ENCODE assay signal across 20 cellular contexts in the genomic region with DNA sequence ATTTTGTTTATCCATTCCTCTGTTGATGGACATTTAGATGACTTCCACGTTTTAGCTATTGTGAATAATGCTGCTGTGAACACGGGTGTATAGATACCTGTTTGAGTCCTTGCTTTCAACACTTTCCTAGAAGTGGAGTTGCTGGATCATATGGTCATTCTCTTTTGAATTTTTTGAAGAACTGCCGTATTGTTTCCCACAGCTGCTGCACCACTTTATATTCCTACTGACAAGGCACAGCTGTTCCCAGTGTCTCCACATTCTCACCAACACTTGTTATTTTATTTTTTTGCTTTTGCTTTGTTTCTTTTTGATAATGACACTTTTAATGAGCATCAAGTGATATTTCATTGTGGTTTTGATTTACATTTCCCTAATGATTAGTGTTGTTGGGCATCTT. TPM values are rescaled to one million over a fixed set of nuclear protein-coding genes. Genes with fewer than 3 reads are reported as not detected.
"Had no signal": no experiment of that assay in that cellular context is flagged by ENCODE, and none has a peak within 500 bp of the region (broad histone marks: within the 10 kb centered on the region; RNA-seq: fewer than 3 reads in every experiment).

No MANE protein-coding gene starts in this region.

- H3K27ac ChIP-seq: lower lobe of right lung, ovary, transverse colon had no signal

- H3K4me3 Mint-ChIP-seq: activated CD4-positive, alpha-beta memory T cell treated with anti-CD3 and anti-CD28 coated beads for 36 hours; activated naive CD8-positive, alpha-beta T cell treated with anti-CD3 and anti-CD28 coated beads for 36 hours; naive thymus-derived CD8-positive, alpha-beta T cell; stimulated activated memory B cell treated with anti-CD40 and anti-IgM and Interleukin-4, amounts not matched to agents 10 μg/mL and 1 μg/mL and 100 μg/mL, for 72 hours had no signal

- H3K9me3 ChIP-seq: lower lobe of right lung, ovary, transverse colon had no signal

- H3K27me3 ChIP-seq: ovary, transverse colon had no signal

- H3K27me3 Mint-ChIP-seq: activated CD4-positive, alpha-beta memory T cell treated with anti-CD3 and anti-CD28 coated beads for 36 hours; activated naive CD8-positive, alpha-beta T cell treated with anti-CD3 and anti-CD28 coated beads for 36 hours; naive thymus-derived CD8-positive, alpha-beta T cell; stimulated activated memory B cell treated with anti-CD40 and anti-IgM and Interleukin-4, amounts not matched to agents 10 μg/mL and 1 μg/mL and 100 μg/mL, for 72 hours had no signal

- H3K4me1 Mint-ChIP-seq: stimulated activated memory B cell treated with anti-CD40 and anti-IgM and Interleukin-4, amounts not matched to agents 10 μg/mL and 1 μg/mL and 100 μg/mL, for 72 hours had no signal

- DNase-seq: activated CD4-positive, alpha-beta memory T cell treated with anti-CD3 and anti-CD28 coated beads for 36 hours; activated CD4-positive, alpha-beta T cell treated with anti-CD3 and anti-CD28 coated beads for 48 hours; activated CD4-positive, CD25-positive, alpha-beta regulatory T cell; activated naive CD4-positive, alpha-beta T cell treated with Interleukin-2 at 50 U/mL for 16 hours; activated naive CD8-positive, alpha-beta T cell treated with anti-CD3 and anti-CD28 coated beads for 36 hours; central memory CD4-positive, alpha-beta T cell; dermis blood vessel endothelial cell; effector CD8-positive, alpha-beta T cell; foreskin melanocyte; kidney; lower lobe of right lung; naive thymus-derived CD8-positive, alpha-beta T cell; ovary; stimulated activated CD4-positive, alpha-beta T cell treated with anti-CD3 and anti-CD28 coated beads, Interleukin-15, amount 100 ng/mL, for 24 hours; transverse colon had no signal

- H3K27ac Mint-ChIP-seq: activated CD4-positive, alpha-beta memory T cell treated with anti-CD3 and anti-CD28 coated beads for 36 hours; activated naive CD8-positive, alpha-beta T cell treated with anti-CD3 and anti-CD28 coated beads for 36 hours; stimulated activated memory B cell treated with anti-CD40 and anti-IgM and Interleukin-4, amounts not matched to agents 10 μg/mL and 1 μg/mL and 100 μg/mL, for 72 hours had no signal

- ATAC-seq: esophagus mucosa; lower lobe of right lung; naive thymus-derived CD8-positive, alpha-beta T cell; sciatic nerve; stimulated activated memory B cell treated with anti-CD40 and anti-IgM and Interleukin-4, amounts not matched to agents 10 μg/mL and 1 μg/mL and 100 μg/mL, for 72 hours had no signal

- H3K4me3 ChIP-seq: lower lobe of right lung, ovary, smooth muscle cell, transverse colon had no signal

- H3K4me1 ChIP-seq: lower lobe of right lung, transverse colon had no signal

- H3K4me2 ChIP-seq: smooth muscle cell had no signal

- H3K36me3 ChIP-seq: ovary had no signal

- H3K9me3 Mint-ChIP-seq: activated CD4-positive, alpha-beta memory T cell treated with anti-CD3 and anti-CD28 coated beads for 36 hours; activated naive CD8-positive, alpha-beta T cell treated with anti-CD3 and anti-CD28 coated beads for 36 hours; naive thymus-derived CD8-positive, alpha-beta T cell; stimulated activated memory B cell treated with anti-CD40 and anti-IgM and Interleukin-4, amounts not matched to agents 10 μg/mL and 1 μg/mL and 100 μg/mL, for 72 hours had no signal

RNA-seq across cellular contexts. Expression of a gene that starts 41.4 kb away (rescaled TPM):
- total RNA-seq: activated CD4-positive, alpha-beta memory T cell treated with anti-CD3 and anti-CD28 coated beads for 36 hours; activated naive CD8-positive, alpha-beta T cell treated with anti-CD3 and anti-CD28 coated beads for 36 hours; astrocyte; dermis blood vessel endothelial cell; esophagus mucosa; kidney; lower lobe of right lung; naive thymus-derived CD8-positive, alpha-beta T cell; sciatic nerve; smooth muscle cell; transverse colon had no signal
- polyA plus RNA-seq: ovary, smooth muscle cell had no signal

RNA-seq across cellular contexts. Expression of a gene that starts 52.3 kb away (rescaled TPM):
- polyA plus RNA-seq: naive thymus-derived CD8-positive, alpha-beta T cell had no signal
